In the genomic region with DNA sequence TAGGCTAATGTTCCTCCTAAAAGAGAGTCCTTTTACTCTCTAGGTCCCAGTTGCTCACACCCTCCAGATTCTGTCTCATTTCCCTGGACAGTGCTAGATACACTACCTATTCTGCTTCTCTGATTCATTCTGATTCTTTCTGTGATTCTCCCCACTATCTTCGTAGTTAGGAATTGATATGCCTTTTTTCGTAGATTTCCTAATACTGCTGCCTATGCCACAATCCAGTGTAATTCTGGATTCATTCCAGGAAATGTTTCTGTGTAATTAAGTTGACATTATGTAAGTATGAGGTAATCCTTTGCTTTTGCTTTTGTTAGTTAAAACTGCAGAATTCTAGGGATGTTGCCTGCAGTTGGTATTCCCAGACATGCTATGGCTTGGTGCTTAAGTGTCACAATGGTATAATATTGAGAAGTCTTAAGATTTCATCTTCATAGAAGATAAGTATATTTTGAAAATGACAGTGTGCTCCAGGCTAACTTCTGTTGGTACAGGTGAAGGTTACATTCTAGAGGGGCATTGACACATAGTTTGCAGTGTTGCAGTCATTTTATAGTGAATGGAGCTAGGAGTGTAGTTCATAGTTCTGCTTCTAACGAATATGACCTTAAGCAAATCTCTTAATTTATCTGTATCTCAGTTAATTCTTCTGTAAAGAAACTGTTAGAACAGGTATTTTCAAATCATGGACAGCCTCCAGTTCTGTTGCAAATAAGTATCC, we compare ENCODE assay signal across 20 cellular contexts. TPM values are rescaled to one million over a fixed set of nuclear protein-coding genes. Genes with fewer than 3 reads are reported as not detected.
DNase-seq lines count a peak whose midpoint lies in the region; ATAC-seq and TF ChIP-seq lines count a peak whose summit lies in the region.
"Had no signal": no experiment of that assay in that cellular context is flagged by ENCODE, and none has a peak within 500 bp of the region (broad histone marks: within the 10 kb centered on the region; RNA-seq: fewer than 3 reads in every experiment).

No MANE protein-coding gene starts in this region.

- intact Hi-C loops in lower lobe of right lung (cut with DNase I) (no loop called here), Calu3 (cut with micrococcal nuclease; ENCODE audit: unreplicated experiment) (no loop called here)

- H3K4me1 ChIP-seq in lower lobe of right lung, result peaks cover 4% of the 10 kb centered on the region
- H3K4me1 ChIP-seq: colonic mucosa, testis had no signal

- H3K36me3 Mint-ChIP-seq in T-cell (peaks cover 49% of the 10 kb centered on the region), Calu3 (ENCODE audit: insufficient read depth, unreplicated experiment) (no peaks in the 10 kb centered on the region)

- POLR2A ChIA-PET in RWPE1 (lab: Yijun Ruan, JAX; ENCODE audit: low non-redundant PET), result no interaction called here
- POLR2A ChIA-PET in T-cell (lab: Charles Lee), result no interaction called here

- H3K27ac Mint-ChIP-seq in T-cell, result no peak overlapping the region
- H3K27ac Mint-ChIP-seq in Calu3 (ENCODE audit: unreplicated experiment), result no peak overlapping the region
- H3K27ac Mint-ChIP-seq: B cell had no signal

- H3K36me3 ChIP-seq in lower lobe of right lung, result peaks cover 30% of the 10 kb centered on the region

- no peaks in the 10 kb centered on the region for H3K9me3 ChIP-seq in lower lobe of right lung
- H3K9me3 ChIP-seq: colonic mucosa, testis had no signal

- TF ChIP-seq CTCF in AG10803 (conservative IDR thresholded peaks at IDR 0.05; ENCODE audit: low read length) (no peak), RWPE1 (conservative IDR thresholded peaks at IDR 0.05; ENCODE audit: low read depth) (no peak), fibroblast of mammary gland (conservative IDR thresholded peaks at IDR 0.05; ENCODE audit: control insufficient read depth, insufficient read depth, low read depth, low read length) (no peak), lower lobe of right lung (IDR thresholded peaks at IDR 0.05) (no peak), Calu3 (IDR thresholded peaks at IDR 0.05; ENCODE audit: unreplicated experiment) (no peak)

- ATAC-seq in lower lobe of right lung (peak; percentile 30 to 54), GM19463 (IDR thresholded peaks at IDR 0.05; ENCODE audit: unreplicated experiment) (no peak), T-cell (replicated peaks in 1 of 4) (no peak)

- no TSS peak for BruUV-seq in Calu3 (replicated peaks; lab: Mats Ljungman, UMichigan)

- H3K4me3 Mint-ChIP-seq in T-cell (no peak overlapping the region), Calu3 (ENCODE audit: low read depth, unreplicated experiment) (no peak overlapping the region)
- H3K4me3 Mint-ChIP-seq: B cell had no signal

- peaks cover 0 to 3% (median 0%) of the 10 kb centered on the region in 3 donors for H3K9me3 Mint-ChIP-seq in T-cell
- H3K9me3 Mint-ChIP-seq in Calu3 (ENCODE audit: low read depth, unreplicated experiment), result no peaks in the 10 kb centered on the region

- peak; percentile 70 for DNase-seq in AG10803 (ENCODE audit: low read depth)
- DNase-seq in RWPE1 (ENCODE audit: low spot score), result peak; percentile 5
- DNase-seq in fibroblast of mammary gland (ENCODE audit: low read depth), result peak; percentile 62
- DNase-seq in lower lobe of right lung, result no peak
- DNase-seq in T-cell, result no peak
- no peak for DNase-seq in Calu3
- DNase-seq in pons (ENCODE audit: low spot score), result no peak
- DNase-seq: activated CD4-positive, CD25-positive, alpha-beta regulatory T cell; amniotic stem cell; colonic mucosa; GDM1; heart right ventricle; kidney glomerular epithelial cell; MV-4-11; NCI-H2107; NCI-H524 treated with DMSO at 0.1 percent for 48 hours; SHP77 treated with DMSO at 0.1 percent for 48 hours; testis had no signal

- no peaks in the 10 kb centered on the region for H3K27me3 Mint-ChIP-seq in T-cell
- no peaks in the 10 kb centered on the region for H3K27me3 Mint-ChIP-seq in Calu3 (ENCODE audit: unreplicated experiment)
- H3K27me3 Mint-ChIP-seq: B cell had no signal

- H3K4me3 ChIP-seq in AG10803 (ENCODE audit: low read length) (no peak overlapping the region), fibroblast of mammary gland (ENCODE audit: control insufficient read depth, low read depth, low read length) (no peak overlapping the region), lower lobe of right lung (no peak overlapping the region)
- H3K4me3 ChIP-seq: colonic mucosa, heart right ventricle, testis had no signal

- H3K4me1 Mint-ChIP-seq in T-cell (peaks cover 12 to 13% (median 13%) of the 10 kb centered on the region in 3 donors), Calu3 (ENCODE audit: low read depth, unreplicated experiment) (no peaks in the 10 kb centered on the region)
- H3K4me1 Mint-ChIP-seq: B cell had no signal

- H3K27ac ChIP-seq in RWPE1 (no peak overlapping the region), lower lobe of right lung (no peak overlapping the region)
- H3K27ac ChIP-seq: colonic mucosa, testis had no signal

- CTCF ChIA-PET in RWPE1 (lab: Yijun Ruan, JAX), result no interaction called here
- CTCF ChIA-PET in T-cell (lab: Charles Lee), result no interaction called here
- CTCF ChIA-PET in Calu3 (lab: Charles Lee), result no interaction called here

- no peaks in the 10 kb centered on the region for H3K27me3 ChIP-seq in lower lobe of right lung (ENCODE audit: low read depth)
- H3K27me3 ChIP-seq: colonic mucosa, heart right ventricle, testis had no signal

RNA-seq across cellular contexts. Expression of a gene that starts 54.3 kb away (rescaled TPM):
- total RNA-seq in lower lobe of right lung, result 20.5 TPM
- total RNA-seq in T-cell, result 10 to 100 TPM; 22.8 to 34.7 (median 30.9) TPM
- 32.1 and 36.3 TPM in 2 replicates for total RNA-seq in Calu3 (2022)

Comparison
In these comparisons a context has a peak if more than half of its experiments do, and no peak if none do; other contexts are left out.
1. DNase-seq: peak in AG10803 (single experiment), RWPE1 (single experiment) and fibroblast of mammary gland (single experiment); none in lower lobe of right lung (single experiment), T-cell (0 of 34), Calu3 (single experiment) and pons (single experiment).
2. ATAC-seq: peak in lower lobe of right lung (2 of 2); none in GM19463 (single experiment) and T-cell (0 of 4).